1 cellular context compared by ENCODE assay signal in the genomic region with DNA sequence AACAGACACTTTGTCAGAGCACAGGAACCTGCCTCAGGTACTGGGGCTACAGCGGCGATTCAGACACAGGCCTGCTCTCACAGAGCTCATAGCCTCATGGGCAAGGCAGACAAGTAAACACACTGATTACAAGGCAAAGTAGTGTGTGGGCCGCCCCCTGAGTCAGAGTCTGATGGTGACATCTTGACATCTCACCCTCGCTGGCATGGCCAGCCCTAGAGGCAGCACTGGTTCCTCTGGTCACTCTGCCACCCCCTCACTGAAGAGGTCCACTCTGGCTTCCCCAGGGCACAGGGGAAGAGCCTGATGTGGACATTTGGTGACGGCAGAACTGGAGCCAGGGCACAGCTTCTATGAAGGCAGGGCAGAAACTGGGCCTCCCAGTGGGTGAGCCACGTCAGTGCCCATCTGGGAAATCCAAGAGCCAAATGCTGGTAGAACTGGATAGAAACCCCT.
A peak's percentile ranks its signal among the peaks of the same experiment; 100 is the strongest.
TF ChIP-seq lines count a peak whose summit lies in the region.

No MANE protein-coding gene starts in this region.

TF ChIP-seq in HepG2, 621 proteins besides CTCF, POLR2A, EP300 and RAD21 (continued from another document and continues in another):
- TF ChIP-seq, protein P1, sequence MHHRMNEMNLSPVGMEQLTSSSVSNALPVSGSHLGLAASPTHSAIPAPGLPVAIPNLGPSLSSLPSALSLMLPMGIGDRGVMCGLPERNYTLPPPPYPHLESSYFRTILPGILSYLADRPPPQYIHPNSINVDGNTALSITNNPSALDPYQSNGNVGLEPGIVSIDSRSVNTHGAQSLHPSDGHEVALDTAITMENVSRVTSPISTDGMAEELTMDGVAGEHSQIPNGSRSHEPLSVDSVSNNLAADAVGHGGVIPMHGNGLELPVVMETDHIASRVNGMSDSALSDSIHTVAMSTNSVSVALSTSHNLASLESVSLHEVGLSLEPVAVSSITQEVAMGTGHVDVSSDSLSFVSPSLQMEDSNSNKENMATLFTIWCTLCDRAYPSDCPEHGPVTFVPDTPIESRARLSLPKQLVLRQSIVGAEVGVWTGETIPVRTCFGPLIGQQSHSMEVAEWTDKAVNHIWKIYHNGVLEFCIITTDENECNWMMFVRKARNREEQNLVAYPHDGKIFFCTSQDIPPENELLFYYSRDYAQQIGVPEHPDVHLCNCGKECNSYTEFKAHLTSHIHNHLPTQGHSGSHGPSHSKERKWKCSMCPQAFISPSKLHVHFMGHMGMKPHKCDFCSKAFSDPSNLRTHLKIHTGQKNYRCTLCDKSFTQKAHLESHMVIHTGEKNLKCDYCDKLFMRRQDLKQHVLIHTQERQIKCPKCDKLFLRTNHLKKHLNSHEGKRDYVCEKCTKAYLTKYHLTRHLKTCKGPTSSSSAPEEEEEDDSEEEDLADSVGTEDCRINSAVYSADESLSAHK (CRISPR knock-in tag; IDR thresholded peaks at IDR 0.05; ENCODE audit: borderline replicate concordance), result no peak
- TF ChIP-seq ZNF451 (CRISPR knock-in tag; IDR thresholded peaks at IDR 0.05) (0 out of 2 replicates have a peak, but pooled peaks have one; percentile 5), ZNF772 (CRISPR knock-in tag; IDR thresholded peaks at IDR 0.05) (no peak), SP1 (IDR thresholded peaks at IDR 0.05) (no peak), SP1 (CRISPR knock-in tag; IDR thresholded peaks at IDR 0.05) (0 out of 2 replicates have a peak, but pooled peaks have one; percentile 31), MEIS1 (CRISPR knock-in tag; IDR thresholded peaks at IDR 0.05; ENCODE audit: borderline replicate concordance) (peak; percentile 96; the same call in 1 of the 2 replicates), ZNF317 (CRISPR knock-in tag; IDR thresholded peaks at IDR 0.05) (0 out of 2 replicates have a peak, but pooled peaks have one; percentile 40), ZNF510 (CRISPR knock-in tag; IDR thresholded peaks at IDR 0.05; ENCODE audit: low read depth) (no peak), KDM1A (CRISPR knock-in tag; IDR thresholded peaks at IDR 0.05) (peak; percentile 52; the same call in 1 of the 2 replicates), TARDBP (CRISPR knock-in tag; IDR thresholded peaks at IDR 0.05) (0 out of 2 replicates have a peak, but pooled peaks have one; percentile 52), ZEB1 (IDR thresholded peaks at IDR 0.05; ENCODE audit: insufficient replicate concordance, low read depth) (peak; percentile 78), SCMH1 (CRISPR knock-in tag; IDR thresholded peaks at IDR 0.05; ENCODE audit: borderline replicate concordance) (no peak), NRL (CRISPR knock-in tag; IDR thresholded peaks at IDR 0.05; ENCODE audit: borderline replicate concordance) (peak; percentile 41; the same call in 1 of the 2 replicates), HNF1B (CRISPR knock-in tag; IDR thresholded peaks at IDR 0.05) (peak; percentile 65; the same call in 1 of the 2 replicates), CEBPG (CRISPR knock-in tag; IDR thresholded peaks at IDR 0.05) (peak; percentile 56), ZBTB33 (CRISPR knock-in tag; IDR thresholded peaks at IDR 0.05) (no peak), THAP11 (CRISPR knock-in tag; IDR thresholded peaks at IDR 0.05) (0 out of 2 replicates have a peak, but pooled peaks have one; percentile 22), ZNF850 (CRISPR knock-in tag; conservative IDR thresholded peaks at IDR 0.05) (0 out of 2 replicates have a peak, but pooled peaks have one; percentile 28), ATM (IDR thresholded peaks at IDR 0.05; ENCODE audit: borderline replicate concordance) (no peak), ZNF792 (CRISPR knock-in tag; IDR thresholded peaks at IDR 0.05) (peak; percentile 84; the same call in 1 of the 2 replicates), ETV6 (CRISPR knock-in tag; conservative IDR thresholded peaks at IDR 0.05) (0 out of 2 replicates have a peak, but pooled peaks have one; percentile 36), MED1 (CRISPR knock-in tag; IDR thresholded peaks at IDR 0.05) (peak; percentile 75), KLF16 (CRISPR knock-in tag; IDR thresholded peaks at IDR 0.05) (0 out of 4 replicates have a peak, but pooled peaks of 1 of the 2 experiments have one; percentile 39), ZNF605 (CRISPR knock-in tag; IDR thresholded peaks at IDR 0.05) (peak; percentile 73), ZKSCAN8 (CRISPR knock-in tag; IDR thresholded peaks at IDR 0.05; ENCODE audit: borderline replicate concordance) (peak; percentile 57; the same call in 1 of the 2 replicates), TOPORS (CRISPR knock-in tag; IDR thresholded peaks at IDR 0.05) (no peak), ZNF776 (CRISPR knock-in tag; IDR thresholded peaks at IDR 0.05) (0 out of 2 replicates have a peak, but pooled peaks have one; percentile 14), HIC2 (CRISPR knock-in tag; IDR thresholded peaks at IDR 0.05; ENCODE audit: low read depth) (peak; percentile 95), PAXIP1 (CRISPR knock-in tag; conservative IDR thresholded peaks at IDR 0.05) (peak; percentile 60), ZSCAN22 (CRISPR knock-in tag; IDR thresholded peaks at IDR 0.05) (peak; percentile 82), HOXA3 (CRISPR knock-in tag; IDR thresholded peaks at IDR 0.05) (peak; percentile 28; the same call in 1 of the 2 replicates)
- TF ChIP-seq, protein P2, sequence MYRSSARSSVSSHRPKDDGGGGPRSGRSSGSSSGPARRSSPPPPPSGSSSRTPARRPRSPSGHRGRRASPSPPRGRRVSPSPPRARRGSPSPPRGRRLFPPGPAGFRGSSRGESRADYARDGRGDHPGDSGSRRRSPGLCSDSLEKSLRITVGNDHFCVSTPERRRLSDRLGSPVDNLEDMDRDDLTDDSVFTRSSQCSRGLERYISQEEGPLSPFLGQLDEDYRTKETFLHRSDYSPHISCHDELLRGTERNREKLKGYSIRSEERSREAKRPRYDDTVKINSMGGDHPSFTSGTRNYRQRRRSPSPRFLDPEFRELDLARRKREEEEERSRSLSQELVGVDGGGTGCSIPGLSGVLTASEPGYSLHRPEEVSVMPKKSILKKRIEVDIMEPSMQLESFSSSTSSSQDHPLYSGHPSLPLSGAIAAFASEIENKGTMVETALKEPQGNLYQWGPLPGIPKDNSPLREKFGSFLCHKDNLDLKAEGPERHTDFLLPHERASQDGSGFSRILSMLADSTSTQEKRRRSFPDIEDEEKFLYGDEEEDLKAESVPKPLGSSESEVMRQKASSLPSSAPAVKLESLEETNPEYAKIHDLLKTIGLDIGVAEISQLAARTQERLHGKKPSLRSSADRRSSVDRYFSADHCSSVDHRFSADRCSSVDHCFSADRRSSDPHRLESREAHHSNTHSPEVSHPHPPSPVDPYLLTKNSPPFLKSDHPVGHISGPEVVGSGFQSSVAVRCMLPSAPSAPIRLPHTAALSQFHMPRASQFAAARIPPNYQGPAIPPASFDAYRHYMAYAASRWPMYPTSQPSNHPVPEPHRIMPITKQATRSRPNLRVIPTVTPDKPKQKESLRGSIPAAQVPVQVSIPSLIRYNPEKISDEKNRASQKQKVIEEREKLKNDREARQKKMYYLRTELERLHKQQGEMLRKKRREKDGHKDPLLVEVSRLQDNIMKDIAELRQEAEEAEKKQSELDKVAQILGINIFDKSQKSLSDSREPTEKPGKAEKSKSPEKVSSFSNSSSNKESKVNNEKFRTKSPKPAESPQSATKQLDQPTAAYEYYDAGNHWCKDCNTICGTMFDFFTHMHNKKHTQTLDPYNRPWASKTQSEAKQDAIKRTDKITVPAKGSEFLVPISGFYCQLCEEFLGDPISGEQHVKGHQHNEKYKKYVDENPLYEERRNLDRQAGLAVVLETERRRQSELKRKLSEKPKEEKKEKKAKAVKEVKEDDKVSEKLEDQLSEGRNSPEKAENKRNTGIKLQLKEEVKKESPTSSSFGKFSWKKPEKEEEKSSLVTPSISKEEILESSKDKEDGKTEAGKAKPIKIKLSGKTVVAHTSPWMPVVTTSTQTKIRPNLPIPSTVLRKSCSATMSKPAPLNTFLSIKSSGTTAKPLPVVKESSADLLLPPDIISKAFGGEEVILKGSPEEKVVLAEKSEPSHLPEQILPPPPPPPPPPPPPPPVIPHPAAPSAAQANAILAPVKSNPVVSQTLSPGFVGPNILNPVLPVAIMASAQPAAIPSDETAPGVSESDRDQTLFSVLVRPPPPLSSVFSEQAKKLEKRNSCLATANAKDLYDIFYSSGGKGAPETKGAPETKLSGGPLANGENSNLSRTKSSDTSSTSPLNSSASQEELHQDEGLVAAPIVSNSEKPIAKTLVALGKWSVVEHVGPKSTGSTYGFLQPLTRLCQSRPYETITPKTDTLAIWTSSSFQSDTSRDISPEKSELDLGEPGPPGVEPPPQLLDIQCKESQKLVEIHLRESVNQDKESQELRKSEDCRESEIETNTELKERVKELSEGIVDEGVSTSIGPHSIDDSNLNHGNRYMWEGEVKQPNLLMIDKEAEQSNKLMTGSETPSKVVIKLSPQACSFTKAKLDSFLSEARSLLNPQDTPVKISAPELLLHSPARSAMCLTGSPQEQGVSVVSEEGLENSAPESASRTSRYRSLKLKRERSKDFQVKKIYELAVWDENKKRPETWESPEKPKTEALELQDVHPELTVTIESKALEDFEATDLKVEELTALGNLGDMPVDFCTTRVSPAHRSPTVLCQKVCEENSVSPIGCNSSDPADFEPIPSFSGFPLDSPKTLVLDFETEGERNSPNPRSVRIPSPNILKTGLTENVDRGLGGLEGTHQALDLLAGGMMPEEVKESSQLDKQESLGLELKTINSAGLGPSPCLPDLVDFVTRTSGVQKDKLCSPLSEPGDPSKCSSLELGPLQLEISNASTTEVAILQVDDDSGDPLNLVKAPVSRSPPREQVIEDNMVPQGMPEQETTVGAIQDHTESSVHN (CRISPR knock-in tag; IDR thresholded peaks at IDR 0.05), result 0 out of 2 replicates have a peak, but pooled peaks have one; percentile 73
- TF ChIP-seq, protein P3, sequence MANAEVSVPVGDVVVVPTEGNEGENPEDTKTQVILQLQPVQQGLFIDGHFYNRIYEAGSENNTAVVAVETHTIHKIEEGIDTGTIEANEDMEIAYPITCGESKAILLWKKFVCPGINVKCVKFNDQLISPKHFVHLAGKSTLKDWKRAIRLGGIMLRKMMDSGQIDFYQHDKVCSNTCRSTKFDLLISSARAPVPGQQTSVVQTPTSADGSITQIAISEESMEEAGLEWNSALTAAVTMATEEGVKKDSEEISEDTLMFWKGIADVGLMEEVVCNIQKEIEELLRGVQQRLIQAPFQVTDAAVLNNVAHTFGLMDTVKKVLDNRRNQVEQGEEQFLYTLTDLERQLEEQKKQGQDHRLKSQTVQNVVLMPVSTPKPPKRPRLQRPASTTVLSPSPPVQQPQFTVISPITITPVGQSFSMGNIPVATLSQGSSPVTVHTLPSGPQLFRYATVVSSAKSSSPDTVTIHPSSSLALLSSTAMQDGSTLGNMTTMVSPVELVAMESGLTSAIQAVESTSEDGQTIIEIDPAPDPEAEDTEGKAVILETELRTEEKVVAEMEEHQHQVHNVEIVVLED (CRISPR knock-in tag; IDR thresholded peaks at IDR 0.05; ENCODE audit: borderline replicate concordance), result no peak
